ENCODE assay signal across 12 cellular contexts in the genomic region with DNA sequence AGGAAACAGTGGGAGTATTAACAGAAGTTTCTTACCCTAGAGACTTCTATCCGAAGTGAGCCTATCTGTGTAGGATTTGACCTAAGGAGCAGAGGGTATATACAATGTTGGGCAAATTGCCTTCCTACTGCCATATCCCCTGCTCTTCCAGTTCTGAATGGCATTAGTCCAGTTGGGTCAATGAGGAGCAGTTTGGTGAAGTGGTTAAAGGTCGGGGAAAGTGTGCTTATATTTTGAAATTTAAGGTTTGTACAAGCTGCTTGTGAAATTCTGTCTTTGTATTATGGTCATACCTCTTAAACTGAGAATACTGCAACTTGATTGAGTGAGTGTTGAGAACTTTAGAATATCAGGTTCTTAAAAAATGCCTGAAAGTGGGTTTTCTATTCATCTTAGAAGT. TPM values are rescaled to one million over a fixed set of nuclear protein-coding genes. Genes with fewer than 3 reads are reported as not detected.
A peak's percentile ranks its signal among the peaks of the same experiment; 100 is the strongest.
DNase-seq lines count a peak whose midpoint lies in the region; ATAC-seq and TF ChIP-seq lines count a peak whose summit lies in the region.
"Had no signal": no experiment of that assay in that cellular context is flagged by ENCODE, and none has a peak within 500 bp of the region (broad histone marks: within the 10 kb centered on the region; RNA-seq: fewer than 3 reads in every experiment).

No MANE protein-coding gene starts in this region.

- H3K4me1 ChIP-seq in PC-9 (replicated peaks; ENCODE audit: insufficient read depth) (peaks cover 11% of the 10 kb centered on the region; the same call in 1 of the 2 replicates), gastrocnemius medialis (peaks cover 18 to 20% of the 10 kb centered on the region in 2 donors), colonic mucosa (peaks cover 6% of the 10 kb centered on the region)

- no peaks in the 10 kb centered on the region for H3F3A ChIP-seq in PC-9 (ENCODE audit: insufficient read depth, low read depth)

- H3K27ac ChIP-seq in PC-9: no peak overlapping the region
- H3K27ac ChIP-seq in epithelial cell of prostate: peak overlapping the region; percentile 91
- H3K27ac ChIP-seq in gastrocnemius medialis: peak overlapping the region; percentile 90 to 95 (median 94)
- H3K27ac ChIP-seq in colonic mucosa: no peak overlapping the region

- H3K27ac Mint-ChIP-seq in T-helper 1 cell treated with Interleukin-12 subunit alpha and Interleukin-12 subunit beta and Interleukin-4 antibody, amounts not matched to agents 30 μg/mL and 1 μg/mL, for 36 hours: peak overlapping the region; percentile 49

- no peak for TF ChIP-seq POLR2A in gastrocnemius medialis (IDR thresholded peaks at IDR 0.05)

- ATAC-seq in gastrocnemius medialis (no peak), HG03442 (IDR thresholded peaks at IDR 0.05; ENCODE audit: unreplicated experiment) (no peak)
- ATAC-seq: left colon had no signal

- peak overlapping the region in 1 of 2 donors; percentile 19 for H3K9ac ChIP-seq in colonic mucosa (ENCODE audit: low read depth in 2 of 2, low read length in 2 of 2)

- H3K4me1 Mint-ChIP-seq in T-helper 1 cell treated with Interleukin-12 subunit alpha and Interleukin-12 subunit beta and Interleukin-4 antibody, amounts not matched to agents 30 μg/mL and 1 μg/mL, for 36 hours (ENCODE audit: low read depth): peaks cover 22% of the 10 kb centered on the region

- no peaks in the 10 kb centered on the region for H3K27me3 ChIP-seq in PC-9 (ENCODE audit: insufficient read depth, low read depth)
- H3K27me3 ChIP-seq in gastrocnemius medialis: no peaks in the 10 kb centered on the region
- H3K27me3 ChIP-seq in colonic mucosa: no peaks in the 10 kb centered on the region

- peaks cover 9% of the 10 kb centered on the region; the same call in 1 of the 2 replicates for H4K20me1 ChIP-seq in PC-9 (ENCODE audit: insufficient read depth)

- no peak for TF ChIP-seq CTCF in PC-9 (conservative IDR thresholded peaks at IDR 0.05)
- TF ChIP-seq CTCF in gastrocnemius medialis (IDR thresholded peaks at IDR 0.05 in 4 of 5, conservative IDR thresholded peaks at IDR 0.05 in 1 of 5): no peak
- no peak for TF ChIP-seq CTCF in GM20000 (IDR thresholded peaks at IDR 0.05; ENCODE audit: extremely low read depth, missing control alignments)
- TF ChIP-seq CTCF in colonic mucosa (IDR thresholded peaks at IDR 0.05): no peak

- CTCF ChIA-PET in PC-9 (lab: Charles Lee): no interaction called here

- no peaks in the 10 kb centered on the region for H3K9me3 ChIP-seq in PC-9 (ENCODE audit: insufficient read depth, low read depth)
- no peaks in the 10 kb centered on the region for H3K9me3 ChIP-seq in gastrocnemius medialis
- H3K9me3 ChIP-seq in colonic mucosa: no peaks in the 10 kb centered on the region

- POLR2A ChIA-PET in PC-9 (lab: Charles Lee; ENCODE audit: unreplicated experiment): no interaction called here

- H3K9me2 ChIP-seq in PC-9 (ENCODE audit: insufficient read depth): no peaks in the 10 kb centered on the region

- H3K9me3 Mint-ChIP-seq in T-helper 1 cell treated with Interleukin-12 subunit alpha and Interleukin-12 subunit beta and Interleukin-4 antibody, amounts not matched to agents 30 μg/mL and 1 μg/mL, for 36 hours: no peaks in the 10 kb centered on the region

- peak overlapping the region; percentile 84 for H3K4me2 ChIP-seq in PC-9

- no TSS peak for BruUV-seq in PC-9 (replicated peaks; lab: Mats Ljungman, UMichigan)

- intact Hi-C loops in PC-9 (cut with micrococcal nuclease; ENCODE audit: unreplicated experiment): no loop called here
- intact Hi-C loops in gastrocnemius medialis (cut with DNase I; ENCODE audit: low total_unique reads): loop anchor here (1.0 to 5.0 kb wide), 2 partner anchors 21 to 36 kb away; partner anchors contain the start of gene STT3A
- intact Hi-C loops in colonic mucosa (cut with DNase I): no loop called here

- peaks cover 16% of the 10 kb centered on the region for H3K36me3 Mint-ChIP-seq in T-helper 1 cell treated with Interleukin-12 subunit alpha and Interleukin-12 subunit beta and Interleukin-4 antibody, amounts not matched to agents 30 μg/mL and 1 μg/mL, for 36 hours (ENCODE audit: low read depth)

- H3K4me3 Mint-ChIP-seq in T-helper 1 cell treated with Interleukin-12 subunit alpha and Interleukin-12 subunit beta and Interleukin-4 antibody, amounts not matched to agents 30 μg/mL and 1 μg/mL, for 36 hours: peak overlapping the region; percentile 91

- H3K4me3 ChIP-seq in PC-9 (no peak overlapping the region), gastrocnemius medialis (peak overlapping the region in 2 of 4 donors; percentile 73), colonic mucosa (no peak overlapping the region)

- DNase-seq in T-helper 1 cell (no peak), PC-9 (no peak), epithelial cell of prostate (ENCODE audit: low read depth, low spot score) (no peak), gastrocnemius medialis (no peak), GM20000 (ENCODE audit: low spot score) (no peak), colonic mucosa (no peak)
- DNase-seq: activated CD4-positive, alpha-beta T cell treated with anti-CD3 and anti-CD28 coated beads for 1 hour; GDM1; left colon; retina had no signal

- in situ Hi-C loops in gastrocnemius medialis (cut with MboI; ENCODE audit: low sequenced_read_pairs in 4 of 4): loop anchor here in 1 of 4 donors (25.0 kb wide), 1 partner anchor 459 kb away; the partner anchor contains the start of gene TMEM218

- H3K36me3 ChIP-seq in PC-9 (ENCODE audit: low read depth) (peaks cover 27% of the 10 kb centered on the region; the same call in 1 of the 2 replicates), gastrocnemius medialis (peaks cover 0 to 37% of the 10 kb centered on the region in 2 donors), colonic mucosa (peaks cover under 1% of the 10 kb centered on the region)

- peaks cover 30% of the 10 kb centered on the region for H3K79me2 ChIP-seq in PC-9 (ENCODE audit: low read depth)

- no peaks in the 10 kb centered on the region for H3K27me3 Mint-ChIP-seq in T-helper 1 cell treated with Interleukin-12 subunit alpha and Interleukin-12 subunit beta and Interleukin-4 antibody, amounts not matched to agents 30 μg/mL and 1 μg/mL, for 36 hours (ENCODE audit: low read depth)

- H2AFZ ChIP-seq in PC-9: no peak overlapping the region

RNA-seq across cellular contexts. Expression of gene EI24, which starts 1.7 kb away (rescaled TPM):
- total RNA-seq in PC-9 (2021): 69.7 and 88.2 TPM in 2 replicates
- total RNA-seq in gastrocnemius medialis: 100 to 1,000 TPM in 3 of 4 donors, 10 to 100 TPM in 1; 88.9 to 140 (median 127) TPM
- 100 to 1,000 TPM in 1 of 2 donors, 10 to 100 TPM in 1; 82.3 to 127 TPM for total RNA-seq in colonic mucosa

RNA-seq across cellular contexts. Expression of gene STT3A, which starts 21.7 kb away (rescaled TPM):
- total RNA-seq in PC-9 (2021) (86.1 and 113 TPM in 2 replicates), gastrocnemius medialis (10 to 100 TPM; 31.5 to 34.6 (median 32.9) TPM), colonic mucosa (100 to 1,000 TPM; 130 to 183 TPM)

RNA-seq across cellular contexts. Expression of gene CHEK1, which starts 54.0 kb away (rescaled TPM):
- total RNA-seq in PC-9 (2021): 36.5 and 39.8 TPM in 2 replicates
- under 1 TPM in 2 of 4 donors, not detected in 2; 0.42 to 0.56 TPM for total RNA-seq in gastrocnemius medialis
- total RNA-seq in colonic mucosa: 10 to 100 TPM; 15.6 to 44.6 TPM

Comparison
In these comparisons a context has a peak if more than half of its experiments do, and no peak if none do; other contexts are left out.
1. H3K27ac ChIP-seq: peak in epithelial cell of prostate (single experiment) and gastrocnemius medialis (4 of 4); none in PC-9 (single experiment) and colonic mucosa (single experiment).
2. RNA of gene CHEK1, which starts 54.0 kb away (total RNA-seq): 15.6 to 44.6 TPM in colonic mucosa and 36.5 to 39.8 TPM in PC-9; 0.42 to 0.56 TPM in gastrocnemius medialis; every median in the first group is over 10 times any median in the second.